ENCODE assay signal across 12 cellular contexts in the genomic region with DNA sequence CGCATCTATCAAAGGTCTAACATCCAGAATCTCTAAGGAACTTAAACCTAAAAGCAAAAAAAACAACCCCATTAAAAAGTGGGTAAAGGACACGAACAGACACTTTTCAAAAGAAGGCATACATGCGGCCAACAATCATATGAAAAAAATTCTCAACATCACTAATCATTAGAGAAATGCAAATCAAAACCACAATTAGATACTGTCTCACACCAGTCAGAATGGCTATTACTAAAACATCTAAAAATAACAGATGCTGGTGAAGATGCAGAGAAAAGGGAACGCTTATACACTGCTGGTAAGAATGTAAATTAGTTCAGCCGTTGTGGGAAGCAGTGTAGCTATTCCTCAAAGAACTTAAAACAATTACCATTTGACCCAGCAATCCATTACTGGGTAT. TPM values are rescaled to one million over a fixed set of nuclear protein-coding genes. Genes with fewer than 3 reads are reported as not detected.
DNase-seq lines count a peak whose midpoint lies in the region; ATAC-seq and TF ChIP-seq lines count a peak whose summit lies in the region.
"Had no signal": no experiment of that assay in that cellular context is flagged by ENCODE, and none has a peak within 500 bp of the region (broad histone marks: within the 10 kb centered on the region; RNA-seq: fewer than 3 reads in every experiment).

No MANE protein-coding gene starts in this region.

- H3K4me3 ChIP-seq in GM12864 (ENCODE audit: low read depth, low read length): no peak overlapping the region
- no peak overlapping the region for H3K4me3 ChIP-seq in SJCRH30
- H3K4me3 ChIP-seq: neural progenitor cell had no signal

- H3K9me3 ChIP-seq in SJCRH30 (replicated peaks): no peaks in the 10 kb centered on the region

- no peaks in the 10 kb centered on the region for H3K27me3 ChIP-seq in SJCRH30
- H3K27me3 ChIP-seq: neural progenitor cell had no signal

- peaks cover 20% of the 10 kb centered on the region for H3K36me3 ChIP-seq in SJCRH30

- no peak for TF ChIP-seq CTCF in GM12864 (IDR thresholded peaks at IDR 0.05; ENCODE audit: low read depth, low read length, missing control alignments)

- H3K4me1 ChIP-seq in SJCRH30: no peaks in the 10 kb centered on the region

- DNase-seq in GM12864 (ENCODE audit: low read depth) (peak; percentile 42), OCI-M2 (lab: John Stamatoyannopoulos, UW; ENCODE audit: unreplicated experiment) (no peak), NCI-H1694 treated with DMSO at 0.1 percent for 48 hours (lab: John Stamatoyannopoulos, UW) (no peak), SJCRH30 (no peak), NCI-H2171 treated with DMSO at 0.1 percent for 48 hours (lab: John Stamatoyannopoulos, UW) (no peak)
- DNase-seq: activated CD4-positive, alpha-beta T cell treated with anti-CD3 and anti-CD28 coated beads, Interleukin-2, amount 10 ng/mL, durations not matched to agents 7 days and 5 days; NCI-H187 treated with DMSO at 0.1 percent for 48 hours; substantia nigra had no signal

- H3K27ac ChIP-seq in SJCRH30: no peak overlapping the region
- H3K27ac ChIP-seq: neural progenitor cell had no signal

- ATAC-seq in GM19372 (IDR thresholded peaks at IDR 0.05; ENCODE audit: low read depth, unreplicated experiment): peak; percentile 61
- peak; percentile 77 for ATAC-seq in HG02840 (IDR thresholded peaks at IDR 0.05; ENCODE audit: low FRiP score, unreplicated experiment)
- peak; percentile 51 for ATAC-seq in HG03571 (IDR thresholded peaks at IDR 0.05; ENCODE audit: unreplicated experiment)

RNA-seq across cellular contexts. Expression of gene PPP3R1, which starts 38.0 kb away (rescaled TPM):
- 49.0 and 50.8 TPM in 2 replicates for total RNA-seq in SJCRH30 (2014; rRNA removed; shearing (Covaris generic))

RNA-seq across cellular contexts. Expression of gene PNO1, which starts 56.7 kb away (rescaled TPM):
- total RNA-seq in SJCRH30 (2014; rRNA removed; shearing (Covaris generic)): 48.8 and 50.3 TPM in 2 replicates
